1 cellular context compared by ENCODE assay signal in the genomic region with DNA sequence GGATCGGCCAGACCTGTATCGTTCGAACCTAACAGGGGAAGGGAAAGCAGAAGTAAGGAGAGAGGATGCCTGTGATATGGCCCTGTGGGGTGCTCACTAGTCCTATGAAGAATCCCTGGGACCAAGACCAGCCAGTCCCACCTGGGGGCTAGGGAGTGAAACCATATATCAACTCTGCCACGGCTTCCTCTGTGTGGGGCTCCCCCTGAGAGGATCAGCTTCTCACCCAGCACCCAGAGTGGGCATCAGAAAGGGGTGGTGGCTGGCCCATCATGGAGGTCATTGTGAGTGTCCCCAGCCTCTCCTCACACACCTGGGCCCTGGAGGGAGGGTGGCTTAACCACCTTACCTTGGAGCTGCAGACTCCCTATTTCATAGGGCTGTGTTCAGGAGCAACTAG.
TF ChIP-seq lines count a peak whose summit lies in the region.

No MANE protein-coding gene starts in this region.

TF ChIP-seq in IMR-90, 13 proteins besides CTCF, POLR2A, EP300 and RAD21 (continued from another document):
- TF ChIP-seq MXI1 (IDR thresholded peaks at IDR 0.05; ENCODE audit: borderline replicate concordance, low read depth, low read length) (no peak), SMC3 (IDR thresholded peaks at IDR 0.05; ENCODE audit: low read depth, low read length) (no peak), CHD1 (IDR thresholded peaks at IDR 0.05; ENCODE audit: low read depth, low read length) (no peak), CEBPB (IDR thresholded peaks at IDR 0.05; ENCODE audit: low read depth, low read length) (no peak), FOS (IDR thresholded peaks at IDR 0.05; ENCODE audit: low read depth, low read length) (no peak), RFX5 (IDR thresholded peaks at IDR 0.05; ENCODE audit: low read depth, low read length) (no peak), MAFK (IDR thresholded peaks at IDR 0.05; ENCODE audit: low read depth, low read length) (no peak)
- TF ChIP-seq, protein P1, sequence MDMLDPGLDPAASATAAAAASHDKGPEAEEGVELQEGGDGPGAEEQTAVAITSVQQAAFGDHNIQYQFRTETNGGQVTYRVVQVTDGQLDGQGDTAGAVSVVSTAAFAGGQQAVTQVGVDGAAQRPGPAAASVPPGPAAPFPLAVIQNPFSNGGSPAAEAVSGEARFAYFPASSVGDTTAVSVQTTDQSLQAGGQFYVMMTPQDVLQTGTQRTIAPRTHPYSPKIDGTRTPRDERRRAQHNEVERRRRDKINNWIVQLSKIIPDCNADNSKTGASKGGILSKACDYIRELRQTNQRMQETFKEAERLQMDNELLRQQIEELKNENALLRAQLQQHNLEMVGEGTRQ (IDR thresholded peaks at IDR 0.05; ENCODE audit: low read depth, low read length) = no peak
- TF ChIP-seq, protein P2, sequence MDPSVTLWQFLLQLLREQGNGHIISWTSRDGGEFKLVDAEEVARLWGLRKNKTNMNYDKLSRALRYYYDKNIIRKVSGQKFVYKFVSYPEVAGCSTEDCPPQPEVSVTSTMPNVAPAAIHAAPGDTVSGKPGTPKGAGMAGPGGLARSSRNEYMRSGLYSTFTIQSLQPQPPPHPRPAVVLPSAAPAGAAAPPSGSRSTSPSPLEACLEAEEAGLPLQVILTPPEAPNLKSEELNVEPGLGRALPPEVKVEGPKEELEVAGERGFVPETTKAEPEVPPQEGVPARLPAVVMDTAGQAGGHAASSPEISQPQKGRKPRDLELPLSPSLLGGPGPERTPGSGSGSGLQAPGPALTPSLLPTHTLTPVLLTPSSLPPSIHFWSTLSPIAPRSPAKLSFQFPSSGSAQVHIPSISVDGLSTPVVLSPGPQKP (IDR thresholded peaks at IDR 0.05; ENCODE audit: borderline replicate concordance, low read depth, low read length) = no peak
